ENCODE assay signal across 9 cellular contexts in the genomic region with DNA sequence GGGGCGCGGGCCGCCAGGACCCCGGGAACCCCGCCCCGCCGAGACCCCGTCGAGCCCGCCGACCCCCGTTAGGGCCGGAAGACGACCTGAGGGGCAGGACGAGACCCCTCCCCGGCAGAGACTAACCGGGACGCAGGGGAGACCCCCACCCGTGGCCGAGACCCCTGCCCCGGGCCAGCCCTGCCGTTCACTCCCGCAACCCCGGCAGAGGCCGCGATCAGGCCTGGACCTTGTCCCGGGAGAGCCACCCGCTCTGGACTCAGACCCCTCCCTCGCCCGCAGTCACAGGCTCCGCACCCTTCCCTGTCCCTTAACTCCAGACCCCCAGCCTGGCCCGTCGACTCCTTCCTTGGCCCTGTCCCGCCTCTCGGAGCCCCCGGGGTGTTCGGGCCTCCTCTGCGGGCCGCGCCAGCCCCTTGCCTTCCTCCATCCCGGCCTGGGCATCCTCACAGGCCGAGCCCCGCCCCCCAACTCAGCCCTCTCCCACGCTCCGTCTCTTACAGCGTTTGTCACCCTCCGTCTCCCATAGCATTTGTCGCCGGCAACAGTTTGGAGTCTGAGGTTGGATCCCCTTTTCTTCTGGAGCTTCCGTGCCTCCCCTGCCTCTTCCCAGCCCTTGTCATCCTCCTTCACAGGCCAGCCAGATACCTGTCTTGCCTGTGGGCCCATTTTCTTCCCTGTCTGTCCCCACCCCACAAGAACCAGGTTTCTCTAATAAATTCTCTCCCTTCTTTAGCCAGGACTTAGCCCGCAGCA. TPM values are rescaled to one million over a fixed set of nuclear protein-coding genes. Genes with fewer than 3 reads are reported as not detected.
DNase-seq lines count a peak whose midpoint lies in the region; ATAC-seq and TF ChIP-seq lines count a peak whose summit lies in the region.
"Had no signal": no experiment of that assay in that cellular context is flagged by ENCODE, and none has a peak within 500 bp of the region (broad histone marks: within the 10 kb centered on the region; RNA-seq: fewer than 3 reads in every experiment).

No MANE protein-coding gene starts in this region.

- H3K27me3 ChIP-seq in DOHH2 (ENCODE audit: control insufficient read depth, low read length), result no peaks in the 10 kb centered on the region; the same call in 1 of the 2 replicates
- H3K27me3 ChIP-seq in brain microvascular endothelial cell (replicated peaks), result no peaks in the 10 kb centered on the region
- H3K27me3 ChIP-seq in lower lobe of right lung (ENCODE audit: low read depth), result no peaks in the 10 kb centered on the region
- peaks cover 0 to under 1% of the 10 kb centered on the region in 2 donors for H3K27me3 ChIP-seq in tibial artery

- H3K4me2 ChIP-seq in DOHH2 (ENCODE audit: low read length), result peak overlapping the region; percentile 76

- H4K20me1 ChIP-seq in DOHH2 (ENCODE audit: control insufficient read depth, insufficient read depth, low read depth, low read length), result no peaks in the 10 kb centered on the region

- no peaks in the 10 kb centered on the region for H3K9me2 ChIP-seq in DOHH2 (replicated peaks; ENCODE audit: control insufficient read depth, low read length)

- TF ChIP-seq CTCF in DOHH2 (IDR thresholded peaks at IDR 0.05; ENCODE audit: low read depth, low read length, poor library complexity, severe bottlenecking) (no peak), LNCaP clone FGC (IDR thresholded peaks at IDR 0.05; ENCODE audit: control insufficient read depth, extremely low read depth, insufficient read depth) (no peak), brain microvascular endothelial cell (IDR thresholded peaks at IDR 0.05; ENCODE audit: low read depth, low read length, missing control alignments) (no peak), lower lobe of right lung (IDR thresholded peaks at IDR 0.05) (no peak), tibial artery (IDR thresholded peaks at IDR 0.05) (no peak)

- peaks cover 13% of the 10 kb centered on the region for H3K79me2 ChIP-seq in DOHH2 (ENCODE audit: control insufficient read depth, low read length)

- H3K36me3 ChIP-seq in DOHH2 (ENCODE audit: control insufficient read depth, low read length), result no peaks in the 10 kb centered on the region
- no peaks in the 10 kb centered on the region for H3K36me3 ChIP-seq in brain microvascular endothelial cell (replicated peaks)
- no peaks in the 10 kb centered on the region for H3K36me3 ChIP-seq in lower lobe of right lung
- peaks cover 0 to 6% (median 0%) of the 10 kb centered on the region in 3 donors for H3K36me3 ChIP-seq in tibial artery

- H3K4me1 ChIP-seq in DOHH2 (ENCODE audit: control insufficient read depth, low read length) (peaks cover 48% of the 10 kb centered on the region), lower lobe of right lung (peaks cover 33% of the 10 kb centered on the region), tibial artery (peaks cover 0 to 32% (median 23%) of the 10 kb centered on the region in 4 donors)

- peak overlapping the region; percentile 86 for H3K4me3 ChIP-seq in DOHH2 (ENCODE audit: low read length)
- H3K4me3 ChIP-seq in LNCaP clone FGC (ENCODE audit: low read depth, low read length), result peak overlapping the region; percentile 90
- peak overlapping the region; percentile 80 for H3K4me3 ChIP-seq in brain microvascular endothelial cell (ENCODE audit: low read depth, low read length)
- H3K4me3 ChIP-seq in lower lobe of right lung, result peak overlapping the region; percentile 92
- peak overlapping the region; percentile 87 to 90 for H3K4me3 ChIP-seq in tibial artery

- DNase-seq in LNCaP clone FGC (ENCODE audit: low read depth) (no peak), brain microvascular endothelial cell (no peak), lower lobe of right lung (no peak), tibial artery (peak in 1 of 2 donors; percentile 80), NCI-H1105 treated with DMSO at 0.1 percent for 48 hours (lab: John Stamatoyannopoulos, UW) (no peak)

- no peak overlapping the region for H3K27ac ChIP-seq in DOHH2 (ENCODE audit: low read depth, low read length)
- H3K27ac ChIP-seq in brain microvascular endothelial cell, result peak overlapping the region; percentile 27
- H3K27ac ChIP-seq in lower lobe of right lung, result peak overlapping the region; percentile 88
- peak overlapping the region; percentile 87 to 89 for H3K27ac ChIP-seq in tibial artery

- peaks cover 2% of the 10 kb centered on the region; the same call in 1 of the 2 replicates for H3F3A ChIP-seq in DOHH2 (ENCODE audit: control insufficient read depth, insufficient read depth)

- intact Hi-C loops in lower lobe of right lung (cut with DNase I) (no loop called here), tibial artery (cut with DNase I; ENCODE audit: low total_unique reads) (no loop called here)

- ATAC-seq in lower lobe of right lung (peak; percentile 4 to 31), GM19023 (IDR thresholded peaks at IDR 0.05; ENCODE audit: unreplicated experiment) (no peak), GM21619 (IDR thresholded peaks at IDR 0.05; ENCODE audit: unreplicated experiment) (no peak)

- in situ Hi-C loops in brain microvascular endothelial cell (cut with HindIII; ENCODE audit: low pct_ligation_motif_present, low sequenced_read_pairs), result no loop called here

- H3K9me3 ChIP-seq in DOHH2 (ENCODE audit: control insufficient read depth, insufficient read depth, low read length) (no peaks in the 10 kb centered on the region), lower lobe of right lung (no peaks in the 10 kb centered on the region), tibial artery (no peaks in the 10 kb centered on the region)

RNA-seq across cellular contexts. Expression of gene TCEA2, which starts 0.6 kb away (rescaled TPM):
- 38.8 TPM for total RNA-seq in lower lobe of right lung

RNA-seq across cellular contexts. Expression of gene SOX18, which starts 14.1 kb away (rescaled TPM):
- total RNA-seq in lower lobe of right lung, result 48.3 TPM

RNA-seq across cellular contexts. Expression of gene RGS19, which starts 15.8 kb away (rescaled TPM):
- 57.5 TPM for total RNA-seq in lower lobe of right lung

RNA-seq across cellular contexts. Expression of gene OPRL1, which starts 16.3 kb away (rescaled TPM):
- 2.6 TPM for total RNA-seq in lower lobe of right lung

RNA-seq across cellular contexts. Expression of gene LKAAEAR1, which starts 20.6 kb away (rescaled TPM):
- total RNA-seq in lower lobe of right lung, result 0.97 TPM
- total RNA-seq: T-helper 1 cell treated with Interleukin-12 subunit alpha and Interleukin-12 subunit beta and Interleukin-4 antibody, amounts not matched to agents 30 ng/mL and 1 ng/mL, for 36 hours had no signal

Comparison
In these comparisons a context has a peak if more than half of its experiments do, and no peak if none do; other contexts are left out.
1. ATAC-seq: peak in lower lobe of right lung (2 of 2); none in GM19023 (single experiment) and GM21619 (single experiment).
2. Peak in every context shown above with its lines, with median percentiles within 50 percentile points of each other: H3K4me3 ChIP-seq.